8 cellular contexts compared by ENCODE assay signal in genomic region chr1:159161001-159161718, GRCh38. TPM values are rescaled to one million over a fixed set of nuclear protein-coding genes. Genes with fewer than 3 reads are reported as not detected.
DNase-seq lines count a peak whose midpoint lies in the region; ATAC-seq, FAIRE-seq and TF ChIP-seq lines count a peak whose summit lies in the region.

No MANE protein-coding gene starts in this region.

- H3K4me2 ChIP-seq in endothelial cell of umbilical vein (ENCODE audit: insufficient read depth, low read length), result peak overlapping the region; percentile 33

- no peak overlapping the region for H3K9ac ChIP-seq in endothelial cell of umbilical vein (replicated peaks; ENCODE audit: extremely low read depth, insufficient read depth, low read length)

- intact Hi-C loops in endothelial cell of umbilical vein (cut with micrococcal nuclease), result loop anchor here (1.0 to 2.0 kb wide), 11 partner anchors 28 to 846 kb away; partner anchors contain the start of gene DUSP23

- H2AFZ ChIP-seq in endothelial cell of umbilical vein (ENCODE audit: low read depth, low read length), result no peak overlapping the region

- no TSS peak for BruUV-seq in endothelial cell of umbilical vein (replicated peaks; lab: Mats Ljungman, UMichigan)

- dilution Hi-C loops in endothelial cell of umbilical vein (cut with MboI; ENCODE audit: extremely low pct_ligation_motif_present, low sequenced_read_pairs), result no loop called here

- ATAC-seq in GM19468 (IDR thresholded peaks at IDR 0.05; ENCODE audit: extremely low read depth, unreplicated experiment) (peak; percentile 78), HG03575 (IDR thresholded peaks at IDR 0.05; ENCODE audit: extremely low read depth, insufficient number of reproducible peaks, low FRiP score, unreplicated experiment) (peak; percentile 81)

- DNase-seq in DMS 273 (lab: John Stamatoyannopoulos, UW; ENCODE audit: unreplicated experiment), result peak; percentile 82
- DNase-seq in NOMO-1 (lab: John Stamatoyannopoulos, UW; ENCODE audit: unreplicated experiment in 2 of 2), result peak; percentile 52 to 82
- DNase-seq in activated CD8-positive, alpha-beta memory T cell treated with anti-CD3 and anti-CD28 coated beads for 4 hours (ENCODE audit: low read depth in 2 of 2), result peak; percentile 8 to 30
- peak; percentile 86 for DNase-seq in endothelial cell of umbilical vein (ENCODE audit: low read depth, low spot score)
- peak; percentile 98 for DNase-seq in myocyte (ENCODE audit: low read depth)
- DNase-seq in stimulated activated CD8-positive, alpha-beta memory T cell treated with anti-CD3 and anti-CD28 coated beads, Interleukin-7, amount 100 ng/mL, for 24 hours (ENCODE audit: low read depth), result peak; percentile 33

- H3K4me3 ChIP-seq in endothelial cell of umbilical vein (replicated peaks in 1 of 3; ENCODE audit: insufficient read depth in 1 of 3, low read depth in 1 of 3, low read length in 3 of 3), result no peak overlapping the region

- FAIRE-seq in endothelial cell of umbilical vein (lab: Jason Lieb, UNC), result peak; percentile 90

- no peaks in the 10 kb centered on the region for H3K79me2 ChIP-seq in endothelial cell of umbilical vein (ENCODE audit: control insufficient read depth, insufficient read depth, low read length)

- POLR2A ChIA-PET in endothelial cell of umbilical vein (lab: Charles Lee), result no interaction called here

- no peaks in the 10 kb centered on the region for H3K36me3 ChIP-seq in endothelial cell of umbilical vein (ENCODE audit: control insufficient read depth in 2 of 2, extremely low read depth in 1 of 2, insufficient read depth in 2 of 2, low read length in 2 of 2)

- TF ChIP-seq CTCF in endothelial cell of umbilical vein (IDR thresholded peaks at IDR 0.05; ENCODE audit: extremely low read depth in 1 of 2, insufficient read depth in 1 of 2, low read depth in 1 of 2, low read length in 2 of 2), result peak; percentile 96 to 99

- H4K20me1 ChIP-seq in endothelial cell of umbilical vein (replicated peaks; ENCODE audit: control insufficient read depth, extremely low read depth, insufficient read depth, low read length), result no peaks in the 10 kb centered on the region

- H3K9me3 ChIP-seq in endothelial cell of umbilical vein (replicated peaks; ENCODE audit: control insufficient read depth, insufficient read depth, low read length), result no peaks in the 10 kb centered on the region

- TF ChIP-seq POLR2A in endothelial cell of umbilical vein (IDR thresholded peaks at IDR 0.05; ENCODE audit: low read depth, low read length), result peak; percentile 25

- H3K9me1 ChIP-seq in endothelial cell of umbilical vein (replicated peaks; ENCODE audit: control insufficient read depth, extremely low read depth, insufficient read depth, low read length), result no peaks in the 10 kb centered on the region

- H3K4me1 ChIP-seq in endothelial cell of umbilical vein (ENCODE audit: control insufficient read depth, extremely low read depth, insufficient read depth, low read length), result peaks cover 7% of the 10 kb centered on the region

- peaks cover 5 to 10% of the 10 kb centered on the region in 2 experiments for H3K27me3 ChIP-seq in endothelial cell of umbilical vein (ENCODE audit: control insufficient read depth in 2 of 2, insufficient read depth in 2 of 2, low read length in 2 of 2)

- no peak overlapping the region for H3K27ac ChIP-seq in endothelial cell of umbilical vein (ENCODE audit: insufficient read depth, low read depth, low read length)

- CTCF ChIA-PET in endothelial cell of umbilical vein (lab: Charles Lee), result interaction anchor here (0.6 to 4.6 kb wide), 39 partner anchors 8 to 871 kb away, joined by 3 to 85 read pairs (median 6); partner anchors contain the start of genes ACKR1, DUSP23 and PIGM

TF ChIP-seq in endothelial cell of umbilical vein, 7 proteins besides CTCF, POLR2A, EP300 and RAD21:
- TF ChIP-seq POLR2AphosphoS5 (IDR thresholded peaks at IDR 0.05; ENCODE audit: insufficient read depth, low read depth, low read length), result no peak
- TF ChIP-seq FOS (IDR thresholded peaks at IDR 0.05; ENCODE audit: borderline replicate concordance, insufficient read depth, low read length), result peak; percentile 61

RNA-seq across cellular contexts. Expression of gene CADM3, which starts 10.3 kb away (rescaled TPM):
- total RNA-seq in endothelial cell of umbilical vein (2.7 and 4.1 TPM in 2 replicates), myocyte (1.4 and 2.5 TPM in 2 replicates)
- 6.0 and 6.9 TPM in 2 replicates for polyA plus RNA-seq in endothelial cell of umbilical vein
- 8.2 and 11.1 TPM in 2 replicates for polyA plus RNA-seq in endothelial cell of umbilical vein (2011; cell fraction: cytosol; rRNA removed)
- 6.8 and 9.4 TPM in 2 replicates for polyA plus RNA-seq in endothelial cell of umbilical vein (2011; cell fraction: nucleus; rRNA removed)
- polyA plus RNA-seq in endothelial cell of umbilical vein (2012), result 5.6 and 7.1 TPM in 2 replicates
- 3.1 and 6.6 TPM in 2 replicates for polyA minus RNA-seq in endothelial cell of umbilical vein
- polyA minus RNA-seq in endothelial cell of umbilical vein (2011; cell fraction: cytosol; rRNA and poly(A)+ RNA removed), result not detected
- 1.2 and 2.5 TPM in 2 replicates for polyA minus RNA-seq in endothelial cell of umbilical vein (2011; cell fraction: nucleus; rRNA and poly(A)+ RNA removed)
- 8.0 TPM for polyA plus RNA-seq in myocyte (2012)

RNA-seq across cellular contexts. Expression of gene ACKR1, which starts 43.5 kb away (rescaled TPM):
- total RNA-seq in endothelial cell of umbilical vein, result 0.15 and 0.85 TPM in 2 replicates
- 1.3 and 1.4 TPM in 2 replicates for polyA plus RNA-seq in endothelial cell of umbilical vein
- polyA plus RNA-seq in endothelial cell of umbilical vein (2011; cell fraction: cytosol; rRNA removed), result 0.93 and 1.0 TPM in 2 replicates
- polyA plus RNA-seq in endothelial cell of umbilical vein (2011; cell fraction: nucleus; rRNA removed), result 4.1 and 5.0 TPM in 2 replicates
- polyA plus RNA-seq in endothelial cell of umbilical vein (2012), result 0.52 and 0.82 TPM in 2 replicates
- polyA minus RNA-seq in endothelial cell of umbilical vein, result 0.51 and 1.4 TPM in 2 replicates
- polyA minus RNA-seq in endothelial cell of umbilical vein (2011; cell fraction: cytosol; rRNA and poly(A)+ RNA removed), result not detected
- 0.43 and 1.8 TPM in 2 replicates for polyA minus RNA-seq in endothelial cell of umbilical vein (2011; cell fraction: nucleus; rRNA and poly(A)+ RNA removed)
- 0.78 TPM in 1 of 2 replicates, not detected in the other for total RNA-seq in myocyte
- polyA plus RNA-seq in myocyte (2012), result 0.19 TPM

Comparison
In these comparisons a context has a peak if more than half of its experiments do, and no peak if none do; other contexts are left out.
1. DNase-seq: peak in every context shown above with its lines; median percentile 98 in myocyte; 86 in endothelial cell of umbilical vein; 82 in DMS 273; 67 in NOMO-1; 33 in stimulated activated CD8-positive, alpha-beta memory T cell treated with anti-CD3 and anti-CD28 coated beads, Interleukin-7, amount 100 ng/mL, for 24 hours; 19 in activated CD8-positive, alpha-beta memory T cell treated with anti-CD3 and anti-CD28 coated beads for 4 hours.